Comparison of ENCODE assay signal across 1 cellular context in the genomic region with DNA sequence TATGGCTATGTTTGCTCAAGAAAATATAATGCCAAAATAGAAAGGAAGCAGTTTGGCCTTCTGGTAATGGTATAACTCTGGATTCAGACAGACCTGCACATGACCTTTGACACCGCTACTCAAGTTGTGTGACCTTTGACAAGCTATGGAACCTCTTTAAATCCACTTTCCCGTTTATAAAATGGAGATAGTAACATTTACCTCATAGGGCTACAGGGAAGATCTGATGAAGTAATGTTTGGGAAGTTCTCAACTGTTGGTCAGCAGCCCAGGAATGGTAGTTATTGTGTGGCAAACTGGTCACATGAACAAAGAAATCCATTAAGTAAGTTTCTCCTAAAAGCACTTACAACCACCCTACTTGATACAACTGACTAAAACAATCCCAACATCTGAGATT.
TF ChIP-seq lines count a peak whose summit lies in the region.

No MANE protein-coding gene starts in this region.

TF ChIP-seq in SK-N-SH treated with all-trans-retinoic acid at 6 μM for 48 hours, 23 proteins besides CTCF, POLR2A, EP300 and RAD21 (continued from another document):
- TF ChIP-seq, protein P1, sequence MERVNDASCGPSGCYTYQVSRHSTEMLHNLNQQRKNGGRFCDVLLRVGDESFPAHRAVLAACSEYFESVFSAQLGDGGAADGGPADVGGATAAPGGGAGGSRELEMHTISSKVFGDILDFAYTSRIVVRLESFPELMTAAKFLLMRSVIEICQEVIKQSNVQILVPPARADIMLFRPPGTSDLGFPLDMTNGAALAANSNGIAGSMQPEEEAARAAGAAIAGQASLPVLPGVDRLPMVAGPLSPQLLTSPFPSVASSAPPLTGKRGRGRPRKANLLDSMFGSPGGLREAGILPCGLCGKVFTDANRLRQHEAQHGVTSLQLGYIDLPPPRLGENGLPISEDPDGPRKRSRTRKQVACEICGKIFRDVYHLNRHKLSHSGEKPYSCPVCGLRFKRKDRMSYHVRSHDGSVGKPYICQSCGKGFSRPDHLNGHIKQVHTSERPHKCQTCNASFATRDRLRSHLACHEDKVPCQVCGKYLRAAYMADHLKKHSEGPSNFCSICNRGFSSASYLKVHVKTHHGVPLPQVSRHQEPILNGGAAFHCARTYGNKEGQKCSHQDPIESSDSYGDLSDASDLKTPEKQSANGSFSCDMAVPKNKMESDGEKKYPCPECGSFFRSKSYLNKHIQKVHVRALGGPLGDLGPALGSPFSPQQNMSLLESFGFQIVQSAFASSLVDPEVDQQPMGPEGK (CRISPR knock-in tag; IDR thresholded peaks at IDR 0.05; ENCODE audit: borderline replicate concordance), result no peak
- TF ChIP-seq PPARA (CRISPR knock-in tag; IDR thresholded peaks at IDR 0.05; ENCODE audit: borderline replicate concordance) (no peak), ISL1 (CRISPR knock-in tag; IDR thresholded peaks at IDR 0.05) (no peak), RARB (CRISPR knock-in tag; IDR thresholded peaks at IDR 0.05) (no peak), OSR1 (CRISPR knock-in tag; IDR thresholded peaks at IDR 0.05) (no peak), GLIS3 (CRISPR knock-in tag; IDR thresholded peaks at IDR 0.05) (no peak), ZNF70 (CRISPR knock-in tag; IDR thresholded peaks at IDR 0.05) (no peak), ZNF8 (CRISPR knock-in tag; IDR thresholded peaks at IDR 0.05) (no peak), ARNTL (CRISPR knock-in tag; IDR thresholded peaks at IDR 0.05; ENCODE audit: borderline replicate concordance, low read depth) (no peak), BACH2 (CRISPR knock-in tag; IDR thresholded peaks at IDR 0.05; ENCODE audit: borderline replicate concordance) (no peak), ZFP30 (CRISPR knock-in tag; IDR thresholded peaks at IDR 0.05) (no peak), CSDC2 (CRISPR knock-in tag; IDR thresholded peaks at IDR 0.05) (no peak)
